ENCODE assay signal across 42 cellular contexts in the genomic region with DNA sequence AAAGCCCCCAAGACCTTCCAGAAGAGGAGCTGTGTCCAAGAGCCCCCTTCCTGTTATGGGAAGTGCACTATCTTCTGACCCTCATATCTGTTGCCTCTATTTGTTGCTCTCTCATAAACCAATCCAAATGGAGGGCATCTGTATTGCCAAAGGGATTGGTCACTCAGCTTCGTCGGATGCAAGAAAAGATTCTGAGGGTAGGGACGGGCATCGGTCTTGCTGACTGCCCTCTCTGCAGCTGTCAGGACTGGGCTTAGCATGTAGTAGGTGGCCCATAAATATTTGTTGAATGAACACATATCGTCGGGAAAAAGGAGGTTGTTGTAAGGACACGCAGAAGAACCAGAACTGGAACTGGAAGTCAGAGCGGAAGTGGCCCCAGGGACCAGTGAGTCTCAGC. TPM values are rescaled to one million over a fixed set of nuclear protein-coding genes. Genes with fewer than 3 reads are reported as not detected.
"Had no signal": no experiment of that assay in that cellular context is flagged by ENCODE, and none has a peak within 500 bp of the region (broad histone marks: within the 10 kb centered on the region; RNA-seq: fewer than 3 reads in every experiment).

No MANE protein-coding gene starts in this region.

- H3K27ac Mint-ChIP-seq: activated B cell treated with CpG ODN at 0.5 μM for 24 hours; activated CD8-positive, alpha-beta memory T cell treated with anti-CD3 and anti-CD28 coated beads, Interleukin-2, amount 10 ng/mL, durations not matched to agents 7 days and 5 days; activated CD8-positive, alpha-beta T cell treated with anti-CD3 and anti-CD28 coated beads for 36 hours; activated naive CD8-positive, alpha-beta T cell; activated T-helper 17 cell treated with anti-CD3 and anti-CD28 coated beads, Interleukin-2, amount 50 U/mL, for 72 hours; effector memory CD8-positive, alpha-beta T cell; T-helper 17 cell; T-helper 2 cell treated with Interferon-gamma antibody and Interleukin-4, amounts not matched to agents 5 μg/mL and 100 μg/mL, for 36 hours had no signal

- H3K9me3 ChIP-seq: esophagus squamous epithelium, gastroesophageal sphincter had no signal

- ATAC-seq: activated CD4-positive, CD25-positive, alpha-beta regulatory T cell treated with anti-CD3 and anti-CD28 coated beads, Interleukin-2, amount 50 U/mL, for 24 hours; activated CD8-positive, alpha-beta memory T cell treated with anti-CD3 and anti-CD28 coated beads, Interleukin-2, amount 10 ng/mL, durations not matched to agents 7 days and 5 days; activated CD8-positive, alpha-beta T cell treated with anti-CD3 and anti-CD28 coated beads for 36 hours; activated T-cell treated with anti-CD3 and anti-CD28 coated beads, Interleukin-2, amount 50 U/mL, for 4 hours; activated T-helper 17 cell treated with anti-CD3 and anti-CD28 coated beads, Interleukin-2, amount 50 U/mL, for 72 hours; effector memory CD8-positive, alpha-beta T cell; gastroesophageal sphincter; T-helper 17 cell had no signal

- H3K4me3 Mint-ChIP-seq: activated B cell treated with CpG ODN at 0.5 μM for 24 hours; activated CD8-positive, alpha-beta memory T cell treated with anti-CD3 and anti-CD28 coated beads, Interleukin-2, amount 10 ng/mL, durations not matched to agents 7 days and 5 days; activated CD8-positive, alpha-beta T cell treated with anti-CD3 and anti-CD28 coated beads for 36 hours; activated naive CD8-positive, alpha-beta T cell; activated T-cell treated with anti-CD3 and anti-CD28 coated beads, Interleukin-2, amount 50 U/mL, for 4 hours; activated T-helper 17 cell treated with anti-CD3 and anti-CD28 coated beads, Interleukin-2, amount 50 U/mL, for 72 hours; central memory CD8-positive, alpha-beta T cell; effector memory CD8-positive, alpha-beta T cell; T-helper 17 cell; T-helper 2 cell treated with Interferon-gamma antibody and Interleukin-4, amounts not matched to agents 5 μg/mL and 100 μg/mL, for 36 hours had no signal

- H3K27ac ChIP-seq: brain microvascular endothelial cell, epithelial cell of prostate, esophagus squamous epithelium, gastroesophageal sphincter, WERI-Rb-1 had no signal

- H3K9me3 Mint-ChIP-seq: activated CD8-positive, alpha-beta T cell treated with anti-CD3 and anti-CD28 coated beads for 36 hours; activated T-cell treated with anti-CD3 and anti-CD28 coated beads, Interleukin-2, amount 50 U/mL, for 4 hours; activated T-helper 17 cell treated with anti-CD3 and anti-CD28 coated beads, Interleukin-2, amount 50 U/mL, for 72 hours; central memory CD8-positive, alpha-beta T cell; effector memory CD8-positive, alpha-beta T cell; T-helper 2 cell treated with Interferon-gamma antibody and Interleukin-4, amounts not matched to agents 5 μg/mL and 100 μg/mL, for 36 hours had no signal

- DNase-seq: activated B cell treated with CpG ODN at 0.5 μM for 24 hours; activated CD4-positive, alpha-beta T cell treated with anti-CD3 and anti-CD28 coated beads for 48 hours; activated CD4-positive, alpha-beta T cell treated with anti-CD3 and anti-CD28 coated beads, Interleukin-2, amount 50 U/mL, for 1 hour; activated CD4-positive, alpha-beta T cell treated with anti-CD3 and anti-CD28 coated beads, Interleukin-2, amount 50 U/mL, for 48 hours; activated CD8-positive, alpha-beta memory T cell treated with anti-CD3 and anti-CD28 coated beads, Interleukin-2, amount 10 ng/mL, durations not matched to agents 7 days and 5 days; activated CD8-positive, alpha-beta memory T cell treated with anti-CD3 and anti-CD28 coated beads, Interleukin-2, amount 50 U/mL, for 4 hours; activated CD8-positive, alpha-beta T cell treated with anti-CD3 and anti-CD28 coated beads for 36 hours; activated effector memory CD4-positive, alpha-beta T cell treated with Interleukin-2 at 50 U/mL for 16 hours; activated gamma-delta T cell treated with Interleukin-2 at 50 U/mL for 16 hours; activated naive CD4-positive, alpha-beta T cell treated with anti-CD3 and anti-CD28 coated beads, Interleukin-2, amount 50 U/mL, for 16 hours; activated naive CD4-positive, alpha-beta T cell treated with Interleukin-2 at 50 U/mL for 16 hours; activated T-cell treated with anti-CD3 and anti-CD28 coated beads for 4 hours; activated T-cell treated with anti-CD3 and anti-CD28 coated beads, Interleukin-2, amount 50 U/mL, for 4 hours; amniotic stem cell; anterior cingulate cortex; brain microvascular endothelial cell; cortex of kidney; dermis blood vessel endothelial cell; effector CD4-positive, alpha-beta T cell; effector memory CD8-positive, alpha-beta T cell; esophagus squamous epithelium; foreskin melanocyte; T-helper 1 cell; T-helper 17 cell; T1000; WERI-Rb-1 had no signal

- H3K36me3 Mint-ChIP-seq: activated CD8-positive, alpha-beta memory T cell treated with anti-CD3 and anti-CD28 coated beads, Interleukin-2, amount 10 ng/mL, durations not matched to agents 7 days and 5 days; activated naive CD8-positive, alpha-beta T cell had no signal

- H3K27me3 ChIP-seq: brain microvascular endothelial cell, gastroesophageal sphincter had no signal

- H3K4me1 Mint-ChIP-seq: activated B cell treated with CpG ODN at 0.5 μM for 24 hours; activated CD8-positive, alpha-beta memory T cell treated with anti-CD3 and anti-CD28 coated beads, Interleukin-2, amount 10 ng/mL, durations not matched to agents 7 days and 5 days; central memory CD8-positive, alpha-beta T cell; T-helper 17 cell had no signal

- H3K36me3 ChIP-seq: brain microvascular endothelial cell, esophagus squamous epithelium, gastroesophageal sphincter, WERI-Rb-1 had no signal

- H3K4me3 ChIP-seq: esophagus squamous epithelium, gastroesophageal sphincter had no signal

RNA-seq across cellular contexts. Expression of gene CCDC42, which starts 44.1 kb away (rescaled TPM):
- total RNA-seq: activated B cell treated with CpG ODN at 0.5 μM for 24 hours; activated T-cell treated with anti-CD3 and anti-CD28 coated beads, Interleukin-2, amount 50 U/mL, for 4 hours; astrocyte; bronchial epithelial cell; cardiac septum; cerebellum; dermis blood vessel endothelial cell; endothelial cell of umbilical vein; esophagus squamous epithelium; fibroblast of lung; fibroblast of villous mesenchyme; gastroesophageal sphincter; glomerular endothelial cell had no signal

RNA-seq across cellular contexts. Expression of gene SPDYE4, which starts 57.8 kb away (rescaled TPM):
- total RNA-seq: activated B cell treated with CpG ODN at 0.5 μM for 24 hours; activated CD8-positive, alpha-beta memory T cell treated with anti-CD3 and anti-CD28 coated beads for 36 hours; activated CD8-positive, alpha-beta memory T cell treated with anti-CD3 and anti-CD28 coated beads, Interleukin-2, amount 10 ng/mL, durations not matched to agents 7 days and 5 days; activated CD8-positive, alpha-beta T cell treated with anti-CD3 and anti-CD28 coated beads for 36 hours; activated T-cell treated with anti-CD3 and anti-CD28 coated beads, Interleukin-2, amount 50 U/mL, for 4 hours; activated T-helper 17 cell treated with anti-CD3 and anti-CD28 coated beads, Interleukin-2, amount 50 U/mL, for 72 hours; astrocyte; bronchial epithelial cell; cardiac septum; cerebellum; dermis blood vessel endothelial cell; endothelial cell of umbilical vein; esophagus squamous epithelium; fibroblast of lung; fibroblast of villous mesenchyme; gastroesophageal sphincter; glomerular endothelial cell; T-helper 17 cell had no signal
